ENCODE assay signal across 15 cellular contexts in the genomic region with DNA sequence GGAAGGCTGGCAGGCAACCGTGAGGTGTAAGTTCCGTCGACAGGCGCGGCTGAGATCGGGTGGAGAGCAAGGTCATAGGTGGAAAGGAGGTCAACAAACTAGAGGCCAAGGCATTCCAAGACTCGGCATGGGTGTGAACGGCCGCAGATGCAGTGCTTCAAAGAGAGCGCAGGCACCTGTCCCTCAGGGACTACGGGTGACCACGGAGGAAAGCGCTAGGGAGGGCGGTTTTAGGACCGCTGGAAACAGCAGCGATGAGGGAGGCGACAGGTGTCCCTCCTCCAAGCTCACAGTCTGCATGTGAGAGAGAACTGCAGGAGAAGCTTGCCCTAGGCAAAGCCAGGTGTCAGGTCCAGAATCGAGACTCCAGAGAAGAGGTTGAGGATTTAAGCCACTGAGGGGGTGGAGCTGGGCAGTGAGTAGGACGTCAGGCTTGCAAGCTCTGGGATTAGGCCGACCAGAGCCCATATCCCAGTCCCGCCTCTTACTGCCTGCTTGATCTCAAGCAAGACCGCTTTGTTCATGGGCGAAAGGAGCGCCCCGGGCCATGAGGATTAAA. TPM values are rescaled to one million over a fixed set of nuclear protein-coding genes. Genes with fewer than 3 reads are reported as not detected.
DNase-seq lines count a peak whose midpoint lies in the region; ATAC-seq, FAIRE-seq and TF ChIP-seq lines count a peak whose summit lies in the region.
"Had no signal": no experiment of that assay in that cellular context is flagged by ENCODE, and none has a peak within 500 bp of the region (broad histone marks: within the 10 kb centered on the region; RNA-seq: fewer than 3 reads in every experiment).

No MANE protein-coding gene starts in this region.

- intact Hi-C loops in heart right ventricle (cut with DNase I): no loop called here
- intact Hi-C loops in adrenal gland (cut with DNase I): no loop called here

- ATAC-seq in heart right ventricle (no peak), HG02981 (IDR thresholded peaks at IDR 0.05; ENCODE audit: unreplicated experiment) (no peak)
- ATAC-seq: GM12878; stimulated activated naive CD8-positive, alpha-beta T cell treated with anti-CD3 and anti-CD28 coated beads, Interleukin-15, Interleukin-2, amounts not matched to agents 100 U/mL and 50 U/mL, for 24 hours had no signal

- H3K9me3 ChIP-seq in right atrium auricular region (no peaks in the 10 kb centered on the region), heart right ventricle (no peaks in the 10 kb centered on the region), small intestine (ENCODE audit: control insufficient read depth, low read depth) (no peaks in the 10 kb centered on the region), adrenal gland (replicated peaks in 1 of 3) (no peaks in the 10 kb centered on the region)

- H3K27ac ChIP-seq in right atrium auricular region: no peak overlapping the region
- no peak overlapping the region for H3K27ac ChIP-seq in heart right ventricle
- H3K27ac ChIP-seq in small intestine (ENCODE audit: low read depth in 1 of 2, low read length in 1 of 2): no peak overlapping the region
- H3K27ac ChIP-seq in adrenal gland: no peak overlapping the region

- peaks cover 14 to 18% of the 10 kb centered on the region in 2 donors for H3K27me3 ChIP-seq in right atrium auricular region
- H3K27me3 ChIP-seq in heart right ventricle: peaks cover 12 to 58% (median 53%) of the 10 kb centered on the region in 7 donors
- peaks cover 12 to 29% of the 10 kb centered on the region in 2 donors for H3K27me3 ChIP-seq in small intestine (ENCODE audit: control insufficient read depth in 2 of 2, insufficient read depth in 2 of 2, low read length in 2 of 2)
- H3K27me3 ChIP-seq in adrenal gland: peaks cover 27% of the 10 kb centered on the region

- FAIRE-seq in small intestine (lab: Jason Lieb, UNC): no peak
- FAIRE-seq: GM12878 had no signal

- WGBS in heart right ventricle, 2 donors: 22 to 28% methylated on average over 25 of the region's 25 CpGs
- 14 to 39% (median 28%) methylated on average over 25 of the region's 25 CpGs for WGBS in small intestine, 3 donors
- 51 to 59% (median 57%) methylated on average over 25 of the region's 25 CpGs for WGBS in adrenal gland, 4 donors

- H3K4me1 ChIP-seq in right atrium auricular region (peaks cover 0 to 19% of the 10 kb centered on the region in 2 donors), heart right ventricle (peaks cover 0 to 29% (median 10%) of the 10 kb centered on the region in 9 donors), small intestine (ENCODE audit: control insufficient read depth in 2 of 2, insufficient read depth in 1 of 2, low read depth in 1 of 2, low read length in 1 of 2) (peaks cover 0 to 2% of the 10 kb centered on the region in 2 donors), adrenal gland (replicated peaks in 1 of 2) (peaks cover 6 to 21% of the 10 kb centered on the region in 2 donors)

- TF ChIP-seq POLR2A in adrenal gland (IDR thresholded peaks at IDR 0.05): no peak

- TF ChIP-seq CTCF in right atrium auricular region (IDR thresholded peaks at IDR 0.05) (no peak), heart right ventricle (IDR thresholded peaks at IDR 0.05) (no peak), choroid plexus epithelial cell (conservative IDR thresholded peaks at IDR 0.05; ENCODE audit: low read depth, low read length) (no peak), adrenal gland (IDR thresholded peaks at IDR 0.05) (no peak)

- DNase-seq in right atrium auricular region (ENCODE audit: low spot score): peak; percentile 50
- no peak for DNase-seq in heart right ventricle
- DNase-seq in choroid plexus epithelial cell (ENCODE audit: low read depth): peak; percentile 29
- peak; percentile 47 for DNase-seq in iPS-NIHi7 (ENCODE audit: extremely low spot score)
- peak; percentile 4 for DNase-seq in small intestine
- DNase-seq in anterior cingulate cortex (lab: John Stamatoyannopoulos, UW): no peak
- DNase-seq in adrenal gland: no peak
- DNase-seq: DMS153; effector CD4-positive, alpha-beta T cell; NCI-H2029; SHP77; stimulated activated naive CD8-positive, alpha-beta T cell treated with anti-CD3 and anti-CD28 coated beads, Interleukin-15, Interleukin-2, amounts not matched to agents 100 U/mL and 50 U/mL, for 24 hours had no signal

- no peak overlapping the region for H3K4me3 ChIP-seq in right atrium auricular region
- H3K4me3 ChIP-seq in heart right ventricle: no peak overlapping the region
- no peak overlapping the region for H3K4me3 ChIP-seq in choroid plexus epithelial cell (ENCODE audit: low read depth, low read length)
- H3K4me3 ChIP-seq in small intestine (ENCODE audit: low read depth in 1 of 2, low read length in 2 of 2): no peak overlapping the region
- H3K4me3 ChIP-seq in adrenal gland: no peak overlapping the region
- H3K4me3 ChIP-seq: GM12878 had no signal

- H3K36me3 ChIP-seq in right atrium auricular region: no peaks in the 10 kb centered on the region
- no peaks in the 10 kb centered on the region for H3K36me3 ChIP-seq in heart right ventricle
- no peaks in the 10 kb centered on the region for H3K36me3 ChIP-seq in small intestine (ENCODE audit: control insufficient read depth in 2 of 2, insufficient read depth in 2 of 2, low read length in 2 of 2)
- no peaks in the 10 kb centered on the region for H3K36me3 ChIP-seq in adrenal gland (replicated peaks in 1 of 2)

RNA-seq across cellular contexts. Expression of gene MLNR, which starts 1.6 kb away (rescaled TPM):
- total RNA-seq in right atrium auricular region: not detected
- total RNA-seq in heart right ventricle: not detected
- polyA plus RNA-seq in heart right ventricle: not detected
- not detected for polyA plus RNA-seq in small intestine
- total RNA-seq in adrenal gland: not detected
- not detected for polyA plus RNA-seq in adrenal gland
- total RNA-seq: GM12878, mesenteric fat pad had no signal
- polyA plus RNA-seq: GM12878 had no signal

RNA-seq across cellular contexts. Expression of gene CDADC1, which starts 29.2 kb away (rescaled TPM):
- total RNA-seq in right atrium auricular region (1 to 10 TPM; 3.5 to 4.6 TPM), heart right ventricle (10 to 100 TPM in 4 of 10 donors, 1 to 10 TPM in 6; 6.6 to 12.7 (median 9.4) TPM), adrenal gland (10 to 100 TPM in 6 of 8 donors, 1 to 10 TPM in 2; 4.4 to 25.4 (median 15.1) TPM)
- polyA plus RNA-seq in heart right ventricle (1 to 10 TPM; 4.9 to 5.0 TPM), small intestine (1 to 10 TPM; 3.2 to 4.3 (median 3.4) TPM), adrenal gland (10 to 100 TPM in 1 of 3 donors, 1 to 10 TPM in 2; 8.4 to 19.4 (median 9.2) TPM)

Comparison
In these comparisons a context has a peak if more than half of its experiments do, and no peak if none do; other contexts are left out.
1. DNase-seq: peak in right atrium auricular region (single experiment), choroid plexus epithelial cell (single experiment), iPS-NIHi7 (single experiment) and small intestine (single experiment); none in heart right ventricle (0 of 2), anterior cingulate cortex (0 of 58) and adrenal gland (0 of 7).